ENCODE assay signal across 8 cellular contexts in genomic region chr17:78780852-78781338, GRCh38. TPM values are rescaled to one million over a fixed set of nuclear protein-coding genes. Genes with fewer than 3 reads are reported as not detected.
DNase-seq lines count a peak whose midpoint lies in the region; ATAC-seq lines count a peak whose summit lies in the region.

No MANE protein-coding gene starts in this region.

- DNase-seq in activated CD4-positive, CD25-positive, alpha-beta regulatory T cell (lab: John Stamatoyannopoulos, UW), result no peak
- no peak for DNase-seq in mucosa of gallbladder (ENCODE audit: low spot score)

- H3K9me3 Mint-ChIP-seq in activated naive CD8-positive, alpha-beta T cell (ENCODE audit: low read depth), result no peaks in the 10 kb centered on the region

- ATAC-seq in activated CD4-positive, CD25-positive, alpha-beta regulatory T cell treated with anti-CD3 and anti-CD28 coated beads, Interleukin-2, amount 50 U/mL, for 24 hours, result peak; percentile 17 to 24
- no peak for ATAC-seq in HG03108 (IDR thresholded peaks at IDR 0.05; ENCODE audit: unreplicated experiment)
- no peak for ATAC-seq in GM18520 (IDR thresholded peaks at IDR 0.05; ENCODE audit: unreplicated experiment)

- peak overlapping the region; percentile 99 for H3K27ac Mint-ChIP-seq in activated naive CD8-positive, alpha-beta T cell

- H3K27me3 ChIP-seq in layer of hippocampus (ENCODE audit: control insufficient read depth, insufficient read depth, low read length), result no peaks in the 10 kb centered on the region

- H3K4me3 Mint-ChIP-seq in activated naive CD8-positive, alpha-beta T cell, result peak overlapping the region; percentile 96

- H3K27me3 Mint-ChIP-seq in activated naive CD8-positive, alpha-beta T cell, result no peaks in the 10 kb centered on the region

- no peaks in the 10 kb centered on the region for H3K36me3 Mint-ChIP-seq in activated naive CD8-positive, alpha-beta T cell

- peak overlapping the region; percentile 80 for H3K27ac ChIP-seq in layer of hippocampus (ENCODE audit: low read depth, low read length)
- H3K27ac ChIP-seq in temporal lobe (ENCODE audit: low read depth, low read length), result peak overlapping the region; percentile 72

- peaks cover 60% of the 10 kb centered on the region for H3K4me1 Mint-ChIP-seq in activated naive CD8-positive, alpha-beta T cell (ENCODE audit: low read depth)

RNA-seq across cellular contexts. Expression of gene CYTH1, which starts 1.2 kb away (rescaled TPM):
- total RNA-seq in temporal lobe (48.9 TPM), mucosa of gallbladder (51.1 TPM)

RNA-seq across cellular contexts. Expression of gene USP36, which starts 59.7 kb away (rescaled TPM):
- total RNA-seq in temporal lobe, result 17.9 TPM
- total RNA-seq in mucosa of gallbladder, result 41.8 TPM

Comparison
In these comparisons a context has a peak if more than half of its experiments do, and no peak if none do; other contexts are left out.
1. ATAC-seq: peak in activated CD4-positive, CD25-positive, alpha-beta regulatory T cell treated with anti-CD3 and anti-CD28 coated beads, Interleukin-2, amount 50 U/mL, for 24 hours (2 of 2); none in HG03108 (single experiment) and GM18520 (single experiment).